In the genomic region with DNA sequence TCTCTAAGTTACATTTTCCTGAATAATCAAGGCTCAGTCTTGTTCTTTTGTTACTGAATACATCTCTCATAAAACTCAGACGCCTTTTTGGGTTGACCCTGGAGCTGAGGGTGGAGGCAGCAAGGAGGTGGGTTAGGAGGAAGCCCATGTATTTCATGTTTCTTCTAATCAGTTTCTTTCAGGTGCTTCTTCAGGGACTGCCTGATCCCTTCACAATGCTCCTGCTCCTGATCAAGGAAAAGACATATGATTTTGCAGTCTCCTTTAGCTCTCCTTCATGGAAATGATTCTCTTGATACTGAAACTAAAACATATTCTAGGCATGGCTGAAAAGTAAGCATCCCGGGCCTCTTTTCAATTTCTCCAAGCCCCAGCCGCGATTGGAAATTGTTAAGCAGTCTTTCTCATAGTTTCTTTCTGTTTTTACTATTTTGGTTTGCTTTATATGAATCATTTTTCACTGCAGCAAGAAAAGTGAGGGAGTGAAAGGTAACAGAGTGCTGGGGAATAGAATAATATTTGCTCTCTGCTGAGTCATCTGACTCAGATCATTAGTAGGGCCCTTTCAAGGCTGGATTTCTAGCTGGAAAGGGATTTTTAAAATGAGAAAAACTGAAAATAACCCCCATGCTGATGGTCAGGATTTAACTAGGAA, we compare ENCODE assay signal across 13 cellular contexts.
DNase-seq lines count a peak whose midpoint lies in the region; ATAC-seq and TF ChIP-seq lines count a peak whose summit lies in the region.
"Had no signal": no experiment of that assay in that cellular context is flagged by ENCODE, and none has a peak within 500 bp of the region (broad histone marks: within the 10 kb centered on the region; RNA-seq: fewer than 3 reads in every experiment).

No MANE protein-coding gene starts in this region.

- H3K27ac ChIP-seq in heart right ventricle (peak overlapping the region in 7 of 10 donors; percentile 0 to 67 (median 53)), dorsolateral prefrontal cortex (peak overlapping the region in 49 of 59 donors; percentile 7 to 82 (median 57)), vagina (peak overlapping the region; percentile 45)

- ATAC-seq in heart right ventricle (peak in 1 of 8 donors; percentile 46), left ventricle myocardium superior (no peak), HG03280 (IDR thresholded peaks at IDR 0.05; ENCODE audit: unreplicated experiment) (no peak)
- ATAC-seq: stimulated activated effector memory CD8-positive, alpha-beta T cell treated with anti-CD3 and anti-CD28 coated beads, Interleukin-12 subunit alpha, Interleukin-12 subunit beta, amount 100 ng/mL, for 72 hours had no signal

- no peak for TF ChIP-seq POLR2A in vagina (IDR thresholded peaks at IDR 0.05)

- DNase-seq in heart right ventricle (no peak), left ventricle myocardium superior (no peak), dorsolateral prefrontal cortex (no peak), vagina (ENCODE audit: extremely low spot score in 2 of 2) (no peak)
- DNase-seq in activated naive CD4-positive, alpha-beta T cell treated with Interleukin-2 at 50 U/mL for 16 hours = no peak
- DNase-seq in activated CD8-positive, alpha-beta memory T cell treated with anti-CD3 and anti-CD28 coated beads, Interleukin-2, amount 50 U/mL, for 4 hours = no peak
- DNase-seq: activated T-cell treated with anti-CD3 and anti-CD28 coated beads, Interleukin-2, amount 50 U/mL, for 48 hours; AML-193; NCI-H146; occipital lobe had no signal

- peaks cover 0 to 14% (median 5%) of the 10 kb centered on the region in 9 donors for H3K4me1 ChIP-seq in heart right ventricle
- peaks cover 15% of the 10 kb centered on the region for H3K4me1 ChIP-seq in neuron (ENCODE audit: insufficient read depth, low read length)
- peaks cover 23% of the 10 kb centered on the region for H3K4me1 ChIP-seq in vagina

- H3K36me3 ChIP-seq in heart right ventricle (no peaks in the 10 kb centered on the region), neuron (ENCODE audit: insufficient read depth, low read length) (no peaks in the 10 kb centered on the region), vagina (no peaks in the 10 kb centered on the region)

- H2AFZ ChIP-seq in neuron (ENCODE audit: low read depth, low read length) = peak overlapping the region; percentile 55

- peak overlapping the region in 5 of 10 donors; percentile 3 to 21 (median 3) for H3K4me3 ChIP-seq in heart right ventricle
- H3K4me3 ChIP-seq in dorsolateral prefrontal cortex = peak overlapping the region in 12 of 59 donors; percentile 4 to 39 (median 22)
- no peak overlapping the region for H3K4me3 ChIP-seq in neuron (ENCODE audit: low read length)
- no peak overlapping the region for H3K4me3 ChIP-seq in vagina

- TF ChIP-seq CTCF in heart right ventricle (IDR thresholded peaks at IDR 0.05) (no peak), dorsolateral prefrontal cortex (IDR thresholded peaks at IDR 0.05 in 54 of 56, conservative IDR thresholded peaks at IDR 0.05 in 2 of 56; ENCODE audit: low read depth in 1 of 56, partially characterized antibody in 56 of 56) (no peak), vagina (IDR thresholded peaks at IDR 0.05) (no peak)

- intact Hi-C loops in heart right ventricle (cut with DNase I) (loop anchor here in 1 of 10 donors (5.0 kb wide), 1 partner anchor 251 kb away; no protein-coding TSS in a partner anchor), left ventricle myocardium superior (cut with micrococcal nuclease) (no loop called here), dorsolateral prefrontal cortex (cut with DNase I) (no loop called here), vagina (cut with DNase I) (no loop called here)

- WGBS in heart right ventricle, 2 donors = 56 to 76% methylated on average over 4 of the region's 4 CpGs

- H3K27me3 ChIP-seq in heart right ventricle = no peaks in the 10 kb centered on the region
- no peaks in the 10 kb centered on the region for H3K27me3 ChIP-seq in dorsolateral prefrontal cortex
- no peaks in the 10 kb centered on the region for H3K27me3 ChIP-seq in neuron (ENCODE audit: insufficient read depth, low read length)
- no peaks in the 10 kb centered on the region for H3K27me3 ChIP-seq in vagina

- H3K9me3 ChIP-seq in heart right ventricle (no peaks in the 10 kb centered on the region), neuron (ENCODE audit: low read length) (no peaks in the 10 kb centered on the region), vagina (no peaks in the 10 kb centered on the region)
